18 cellular contexts compared by ENCODE assay signal in genomic region chr12:88663001-88663400, GRCh38.
"Had no signal": no experiment of that assay in that cellular context is flagged by ENCODE, and none has a peak within 500 bp of the region (broad histone marks: within the 10 kb centered on the region; RNA-seq: fewer than 3 reads in every experiment).

No MANE protein-coding gene starts in this region.

- H3K4me3 Mint-ChIP-seq: activated CD4-positive, alpha-beta memory T cell treated with anti-CD3 and anti-CD28 coated beads for 36 hours; activated naive CD4-positive, alpha-beta T cell treated with anti-CD3 and anti-CD28 coated beads, Interleukin-2, amount 10 ng/mL, durations not matched to agents 7 days and 5 days; activated T-cell treated with anti-CD3 and anti-CD28 coated beads, Interleukin-2, amount 50 U/mL, for 72 hours; effector memory CD8-positive, alpha-beta T cell; immature natural killer cell; nephron progenitor cell; stimulated activated effector memory CD8-positive, alpha-beta T cell treated with anti-CD3 and anti-CD28 coated beads, Interleukin-12 subunit alpha, Interleukin-12 subunit beta, amount 100 ng/mL, for 72 hours; stimulated activated naive CD8-positive, alpha-beta T cell treated with anti-CD3 and anti-CD28 coated beads, Interleukin-15, amount 100 ng/mL, for 72 hours had no signal

- H3K9me3 Mint-ChIP-seq: activated CD4-positive, alpha-beta memory T cell treated with anti-CD3 and anti-CD28 coated beads for 36 hours; activated naive CD4-positive, alpha-beta T cell treated with anti-CD3 and anti-CD28 coated beads, Interleukin-2, amount 10 ng/mL, durations not matched to agents 7 days and 5 days; activated T-cell treated with anti-CD3 and anti-CD28 coated beads, Interleukin-2, amount 50 U/mL, for 72 hours had no signal

- H3K27ac Mint-ChIP-seq: activated CD4-positive, alpha-beta memory T cell treated with anti-CD3 and anti-CD28 coated beads for 36 hours; activated naive CD4-positive, alpha-beta T cell treated with anti-CD3 and anti-CD28 coated beads, Interleukin-2, amount 10 ng/mL, durations not matched to agents 7 days and 5 days; activated T-cell treated with anti-CD3 and anti-CD28 coated beads, Interleukin-2, amount 50 U/mL, for 72 hours; effector memory CD8-positive, alpha-beta T cell; immature natural killer cell; nephron progenitor cell; stimulated activated effector memory CD8-positive, alpha-beta T cell treated with anti-CD3 and anti-CD28 coated beads, Interleukin-12 subunit alpha, Interleukin-12 subunit beta, amount 100 ng/mL, for 72 hours; stimulated activated naive CD8-positive, alpha-beta T cell treated with anti-CD3 and anti-CD28 coated beads, Interleukin-15, amount 100 ng/mL, for 72 hours had no signal

- H3K27me3 Mint-ChIP-seq: activated CD4-positive, alpha-beta memory T cell treated with anti-CD3 and anti-CD28 coated beads for 36 hours; activated naive CD4-positive, alpha-beta T cell treated with anti-CD3 and anti-CD28 coated beads, Interleukin-2, amount 10 ng/mL, durations not matched to agents 7 days and 5 days; effector memory CD8-positive, alpha-beta T cell; stimulated activated naive CD8-positive, alpha-beta T cell treated with anti-CD3 and anti-CD28 coated beads, Interleukin-15, amount 100 ng/mL, for 72 hours had no signal

- H3K4me3 ChIP-seq: tibial artery had no signal

- H3K36me3 ChIP-seq: tibial artery had no signal

- H3K4me1 ChIP-seq: tibial artery had no signal

- H3K4me1 Mint-ChIP-seq: activated naive CD4-positive, alpha-beta T cell treated with anti-CD3 and anti-CD28 coated beads, Interleukin-2, amount 10 ng/mL, durations not matched to agents 7 days and 5 days; immature natural killer cell; nephron progenitor cell; stimulated activated effector memory CD8-positive, alpha-beta T cell treated with anti-CD3 and anti-CD28 coated beads, Interleukin-12 subunit alpha, Interleukin-12 subunit beta, amount 100 ng/mL, for 72 hours; stimulated activated naive CD8-positive, alpha-beta T cell treated with anti-CD3 and anti-CD28 coated beads, Interleukin-15, amount 100 ng/mL, for 72 hours had no signal

- H3K27me3 ChIP-seq: foreskin keratinocyte had no signal

- H3K9me3 ChIP-seq: tibial artery had no signal

- H3K27ac ChIP-seq: foreskin keratinocyte, tibial artery had no signal

- H3K36me3 Mint-ChIP-seq: activated CD4-positive, alpha-beta memory T cell treated with anti-CD3 and anti-CD28 coated beads for 36 hours; activated naive CD4-positive, alpha-beta T cell treated with anti-CD3 and anti-CD28 coated beads, Interleukin-2, amount 10 ng/mL, durations not matched to agents 7 days and 5 days; immature natural killer cell; stimulated activated effector memory CD8-positive, alpha-beta T cell treated with anti-CD3 and anti-CD28 coated beads, Interleukin-12 subunit alpha, Interleukin-12 subunit beta, amount 100 ng/mL, for 72 hours had no signal

- DNase-seq: activated CD4-positive, alpha-beta memory T cell treated with anti-CD3 and anti-CD28 coated beads for 36 hours; activated CD4-positive, alpha-beta T cell treated with anti-CD3 and anti-CD28 coated beads for 48 hours; activated effector memory CD4-positive, alpha-beta T cell treated with Interleukin-2 at 50 U/mL for 16 hours; activated naive CD4-positive, alpha-beta T cell treated with anti-CD3 and anti-CD28 coated beads, Interleukin-2, amount 10 ng/mL, durations not matched to agents 7 days and 5 days; activated T-cell treated with anti-CD3 and anti-CD28 coated beads, Interleukin-2, amount 50 U/mL, for 72 hours; caudate nucleus; effector memory CD8-positive, alpha-beta T cell; foreskin keratinocyte; immature natural killer cell; mesenchymal stem cell; nephron progenitor cell; nucleus accumbens; small intestine; stimulated activated CD4-positive, alpha-beta T cell treated with anti-CD3 and anti-CD28 coated beads, Interleukin-2, amount 100 ng/mL, for 24 hours; stimulated activated naive CD8-positive, alpha-beta T cell treated with anti-CD3 and anti-CD28 coated beads, Interleukin-15, amount 100 ng/mL, for 72 hours; T-helper 2 cell; tibial artery had no signal
